Comparison of ENCODE assay signal across 12 cellular contexts in genomic region chr12:32946504-32947131, GRCh38. TPM values are rescaled to one million over a fixed set of nuclear protein-coding genes. Genes with fewer than 3 reads are reported as not detected.
A peak's percentile ranks its signal among the peaks of the same experiment; 100 is the strongest.
DNase-seq lines count a peak whose midpoint lies in the region; ATAC-seq and TF ChIP-seq lines count a peak whose summit lies in the region.
"Had no signal": no experiment of that assay in that cellular context is flagged by ENCODE, and none has a peak within 500 bp of the region (broad histone marks: within the 10 kb centered on the region; RNA-seq: fewer than 3 reads in every experiment).

No MANE protein-coding gene starts in this region.

- no peak overlapping the region for H3K4me3 ChIP-seq in Caco-2 (ENCODE audit: low read depth, low read length)
- H3K4me3 ChIP-seq in PC-9 = no peak overlapping the region
- no peak overlapping the region for H3K4me3 ChIP-seq in trophoblast cell (ENCODE audit: low read depth, low read length)
- no peak overlapping the region for H3K4me3 ChIP-seq in gastrocnemius medialis
- H3K4me3 ChIP-seq: BLaER1 treated with 17β-estradiol and CSF1 and Interleukin-3, amounts not matched to agents 10 nM and 100 nM; GM23338 had no signal

- H3K9me2 ChIP-seq in PC-9 (ENCODE audit: insufficient read depth) = no peaks in the 10 kb centered on the region

- H3K79me1 ChIP-seq in trophoblast cell (ENCODE audit: low read length) = peaks cover 27% of the 10 kb centered on the region

- H4K20me1 ChIP-seq in PC-9 (ENCODE audit: insufficient read depth) = no peaks in the 10 kb centered on the region
- H4K20me1 ChIP-seq: BLaER1 treated with 17β-estradiol and CSF1 and Interleukin-3, amounts not matched to agents 10 nM and 100 nM had no signal

- no peak for TF ChIP-seq CTCF in Caco-2 (IDR thresholded peaks at IDR 0.05; ENCODE audit: insufficient read depth in 1 of 2, low read depth in 1 of 2, low read length in 1 of 2, severe bottlenecking in 1 of 2, unreplicated experiment in 1 of 2)
- TF ChIP-seq CTCF in PC-9 (conservative IDR thresholded peaks at IDR 0.05) = no peak
- no peak for TF ChIP-seq CTCF in mesothelial cell of epicardium (IDR thresholded peaks at IDR 0.05; ENCODE audit: unreplicated experiment)
- TF ChIP-seq CTCF in gastrocnemius medialis (IDR thresholded peaks at IDR 0.05 in 4 of 5, conservative IDR thresholded peaks at IDR 0.05 in 1 of 5) = no peak

- no peak overlapping the region for H4K8ac ChIP-seq in trophoblast cell (ENCODE audit: low read depth, low read length)

- H3K9me3 Mint-ChIP-seq in Caco-2 (ENCODE audit: unreplicated experiment) (no peaks in the 10 kb centered on the region), mesothelial cell of epicardium (no peaks in the 10 kb centered on the region)
- H3K9me3 Mint-ChIP-seq: CD4-positive, CD25-positive, alpha-beta regulatory T cell; GM23338 had no signal

- no peaks in the 10 kb centered on the region for H3K27me3 ChIP-seq in Caco-2 (replicated peaks; ENCODE audit: control insufficient read depth, insufficient read depth, low read length)
- H3K27me3 ChIP-seq in PC-9 (ENCODE audit: insufficient read depth, low read depth) = no peaks in the 10 kb centered on the region
- no peaks in the 10 kb centered on the region for H3K27me3 ChIP-seq in trophoblast cell (ENCODE audit: insufficient read depth, low read length)
- H3K27me3 ChIP-seq in gastrocnemius medialis = no peaks in the 10 kb centered on the region
- H3K27me3 ChIP-seq: BLaER1 treated with 17β-estradiol and CSF1 and Interleukin-3, amounts not matched to agents 10 nM and 100 nM had no signal

- H3K27me3 Mint-ChIP-seq in Caco-2 (ENCODE audit: insufficient read depth, unreplicated experiment) = no peaks in the 10 kb centered on the region
- H3K27me3 Mint-ChIP-seq in mesothelial cell of epicardium (ENCODE audit: low read depth) = no peaks in the 10 kb centered on the region
- H3K27me3 Mint-ChIP-seq: CD4-positive, CD25-positive, alpha-beta regulatory T cell had no signal

- POLR2A ChIA-PET in Caco-2 (lab: Charles Lee) = no interaction called here
- POLR2A ChIA-PET in PC-9 (lab: Charles Lee; ENCODE audit: unreplicated experiment) = no interaction called here

- no peak overlapping the region for H3K4ac ChIP-seq in trophoblast cell (ENCODE audit: low read depth, low read length)

- no CpG with 5 or more reads among the region's 6 CpGs for WGBS in trophoblast cell (ENCODE audit: extremely low coverage, insufficient coverage, insufficient read length)

- no peak overlapping the region for H3K4me2 ChIP-seq in PC-9
- no peak overlapping the region for H3K4me2 ChIP-seq in trophoblast cell (ENCODE audit: low read length)
- H3K4me2 ChIP-seq: BLaER1 treated with 17β-estradiol and CSF1 and Interleukin-3, amounts not matched to agents 10 nM and 100 nM; GM23338 had no signal

- peak overlapping the region; percentile 83 for H3K18ac ChIP-seq in trophoblast cell (ENCODE audit: low read length)

- H2AK5ac ChIP-seq in trophoblast cell (ENCODE audit: low read length) = peak overlapping the region; percentile 96

- H3K4me1 ChIP-seq in Caco-2 (peaks cover 16% of the 10 kb centered on the region), PC-9 (replicated peaks; ENCODE audit: insufficient read depth) (peaks cover 21% of the 10 kb centered on the region), trophoblast cell (ENCODE audit: control insufficient read depth in 1 of 2, insufficient read depth in 2 of 2, low read length in 2 of 2) (peaks cover 2 to 9% of the 10 kb centered on the region in 2 experiments), gastrocnemius medialis (no peaks in the 10 kb centered on the region)
- H3K4me1 ChIP-seq: BLaER1 treated with 17β-estradiol and CSF1 and Interleukin-3, amounts not matched to agents 10 nM and 100 nM had no signal

- peak overlapping the region; percentile 97 for H2BK12ac ChIP-seq in trophoblast cell (ENCODE audit: low read length)

- H4K12ac ChIP-seq in trophoblast cell (ENCODE audit: low read depth, low read length) = no peak overlapping the region

- H3K14ac ChIP-seq in trophoblast cell (ENCODE audit: low read length) = peak overlapping the region; percentile 63

- H3F3A ChIP-seq in PC-9 (ENCODE audit: insufficient read depth, low read depth) = peaks cover 10% of the 10 kb centered on the region; the same call in 1 of the 2 replicates

- H2AFZ ChIP-seq in PC-9 (peak overlapping the region; percentile 10; the same call in 1 of the 2 replicates), trophoblast cell (ENCODE audit: insufficient read depth, low read length, poor library complexity) (no peak overlapping the region)
- H2AFZ ChIP-seq: GM23338 had no signal

- no peak overlapping the region for H3K23ac ChIP-seq in trophoblast cell (ENCODE audit: low read length)

- H3K4me1 Mint-ChIP-seq in Caco-2 (ENCODE audit: low read depth, unreplicated experiment) = peaks cover 11% of the 10 kb centered on the region
- peaks cover 21% of the 10 kb centered on the region for H3K4me1 Mint-ChIP-seq in mesothelial cell of epicardium
- H3K4me1 Mint-ChIP-seq: CD4-positive, CD25-positive, alpha-beta regulatory T cell; GM23338 had no signal

- BruUV-seq in Caco-2 (replicated peaks; lab: Mats Ljungman, UMichigan) (no TSS peak), PC-9 (replicated peaks; lab: Mats Ljungman, UMichigan) (no TSS peak)

- H3K27ac Mint-ChIP-seq in Caco-2 (ENCODE audit: unreplicated experiment) (peak overlapping the region; percentile 12), mesothelial cell of epicardium (peak overlapping the region; percentile 72)
- H3K27ac Mint-ChIP-seq: CD4-positive, CD25-positive, alpha-beta regulatory T cell; GM23338 had no signal

- no peak for TF ChIP-seq POLR2A in gastrocnemius medialis (IDR thresholded peaks at IDR 0.05)

- H3K36me3 ChIP-seq in Caco-2 (ENCODE audit: control insufficient read depth, insufficient read depth, low read length) = no peaks in the 10 kb centered on the region
- no peaks in the 10 kb centered on the region for H3K36me3 ChIP-seq in PC-9 (ENCODE audit: low read depth)
- no peaks in the 10 kb centered on the region for H3K36me3 ChIP-seq in trophoblast cell (ENCODE audit: control insufficient read depth in 1 of 2, insufficient read depth in 2 of 2, low read length in 2 of 2)
- no peaks in the 10 kb centered on the region for H3K36me3 ChIP-seq in gastrocnemius medialis
- H3K36me3 ChIP-seq: BLaER1 treated with 17β-estradiol and CSF1 and Interleukin-3, amounts not matched to agents 10 nM and 100 nM had no signal

- H2BK5ac ChIP-seq in trophoblast cell (ENCODE audit: low read depth, low read length, poor library complexity) = peak overlapping the region; percentile 73

- intact Hi-C loops in Caco-2 (cut with micrococcal nuclease; ENCODE audit: unreplicated experiment) = loop anchor here (1.0 to 10.0 kb wide), 8 partner anchors 66 to 1076 kb away; partner anchors contain the start of gene ALG10
- intact Hi-C loops in PC-9 (cut with micrococcal nuclease; ENCODE audit: unreplicated experiment) = loop anchor here (1.0 to 10.0 kb wide), 6 partner anchors 190 to 1272 kb away; partner anchors contain the start of gene ALG10
- intact Hi-C loops in posterior cingulate gyrus (cut with DNase I) = loop anchor here (2.0 kb wide), 1 partner anchor 1074 kb away; no protein-coding TSS in a partner anchor
- intact Hi-C loops in gastrocnemius medialis (cut with DNase I; ENCODE audit: low total_unique reads) = no loop called here

- peak overlapping the region; percentile 95 for H2BK120ac ChIP-seq in trophoblast cell (ENCODE audit: insufficient read depth, low read length, poor library complexity)

- H4K91ac ChIP-seq in trophoblast cell (ENCODE audit: low read depth, low read length) = peak overlapping the region; percentile 95

- CTCF ChIA-PET in Caco-2 (lab: Charles Lee) (interaction anchor here (0.5 to 1.8 kb wide), 8 partner anchors 37 to 1075 kb away, joined by 3 to 17 read pairs (median 3); partner anchors contain the start of genes ALG10 and YARS2), PC-9 (lab: Charles Lee) (interaction anchor here (0.5 to 1.6 kb wide), 5 partner anchors 54 to 1076 kb away, joined by 3 to 7 read pairs (median 4); partner anchors contain the start of gene ALG10)

- ATAC-seq in gastrocnemius medialis (no peak), GM18498 (IDR thresholded peaks at IDR 0.05; ENCODE audit: unreplicated experiment) (no peak)

- H3K4me3 Mint-ChIP-seq in Caco-2 (ENCODE audit: unreplicated experiment) = no peak overlapping the region
- H3K4me3 Mint-ChIP-seq in mesothelial cell of epicardium = no peak overlapping the region
- H3K4me3 Mint-ChIP-seq: CD4-positive, CD25-positive, alpha-beta regulatory T cell; GM23338 had no signal

- H3K79me2 ChIP-seq in PC-9 (ENCODE audit: low read depth) (no peaks in the 10 kb centered on the region), trophoblast cell (ENCODE audit: control insufficient read depth, insufficient read depth, low read length, poor library complexity) (no peaks in the 10 kb centered on the region)

- DNase-seq in Caco-2 (no peak), PC-9 (no peak), mesothelial cell of epicardium (ENCODE audit: low spot score in 2 of 2, unreplicated experiment in 2 of 2) (no peak), trophoblast cell (peak; percentile 25 to 45), posterior cingulate gyrus (no peak), gastrocnemius medialis (no peak)
- DNase-seq: Calu3; CD4-positive, CD25-positive, alpha-beta regulatory T cell; DMS 273 treated with DMSO at 0.1 percent for 48 hours had no signal

- in situ Hi-C loops in gastrocnemius medialis (cut with MboI; ENCODE audit: low sequenced_read_pairs in 4 of 4) = no loop called here

- no peaks in the 10 kb centered on the region for H3K36me3 Mint-ChIP-seq in Caco-2 (ENCODE audit: insufficient read depth, unreplicated experiment)
- H3K36me3 Mint-ChIP-seq in mesothelial cell of epicardium = no peaks in the 10 kb centered on the region
- H3K36me3 Mint-ChIP-seq: CD4-positive, CD25-positive, alpha-beta regulatory T cell had no signal

- H3K27ac ChIP-seq in PC-9 = no peak overlapping the region
- H3K27ac ChIP-seq in trophoblast cell (ENCODE audit: low read depth, low read length) = peak overlapping the region; percentile 80
- no peak overlapping the region for H3K27ac ChIP-seq in gastrocnemius medialis
- H3K27ac ChIP-seq: BLaER1 treated with 17β-estradiol and CSF1 and Interleukin-3, amounts not matched to agents 10 nM and 100 nM had no signal

- H3K9ac ChIP-seq in trophoblast cell (ENCODE audit: low read length) = no peak overlapping the region
- H3K9ac ChIP-seq: BLaER1 treated with 17β-estradiol and CSF1 and Interleukin-3, amounts not matched to agents 10 nM and 100 nM had no signal

- H3K9me3 ChIP-seq in Caco-2 (no peaks in the 10 kb centered on the region), PC-9 (ENCODE audit: insufficient read depth, low read depth) (no peaks in the 10 kb centered on the region), trophoblast cell (ENCODE audit: insufficient read depth, low read depth, low read length) (no peaks in the 10 kb centered on the region), gastrocnemius medialis (no peaks in the 10 kb centered on the region)
- H3K9me3 ChIP-seq: BLaER1 treated with 17β-estradiol and CSF1 and Interleukin-3, amounts not matched to agents 10 nM and 100 nM had no signal

RNA-seq across cellular contexts. Expression of gene PKP2, which starts 50.0 kb away (rescaled TPM):
- total RNA-seq in Caco-2 (2022) (249 and 275 TPM in 2 replicates), PC-9 (2021) (88.1 and 88.7 TPM in 2 replicates), mesothelial cell of epicardium (65.3 to 69.5 TPM (median 67.3 TPM) in 3 replicates), gastrocnemius medialis (1 to 10 TPM; 3.5 to 7.2 (median 4.1) TPM)
- polyA plus RNA-seq in trophoblast cell (2013) = 144 and 147 TPM in 2 replicates

Comparison
In these comparisons a context has a peak if more than half of its experiments do, and no peak if none do; other contexts are left out.
1. DNase-seq: peak in trophoblast cell (2 of 2); none in Caco-2 (0 of 2), PC-9 (0 of 2), mesothelial cell of epicardium (0 of 2), posterior cingulate gyrus (0 of 10) and gastrocnemius medialis (0 of 2).